In the genomic region with DNA sequence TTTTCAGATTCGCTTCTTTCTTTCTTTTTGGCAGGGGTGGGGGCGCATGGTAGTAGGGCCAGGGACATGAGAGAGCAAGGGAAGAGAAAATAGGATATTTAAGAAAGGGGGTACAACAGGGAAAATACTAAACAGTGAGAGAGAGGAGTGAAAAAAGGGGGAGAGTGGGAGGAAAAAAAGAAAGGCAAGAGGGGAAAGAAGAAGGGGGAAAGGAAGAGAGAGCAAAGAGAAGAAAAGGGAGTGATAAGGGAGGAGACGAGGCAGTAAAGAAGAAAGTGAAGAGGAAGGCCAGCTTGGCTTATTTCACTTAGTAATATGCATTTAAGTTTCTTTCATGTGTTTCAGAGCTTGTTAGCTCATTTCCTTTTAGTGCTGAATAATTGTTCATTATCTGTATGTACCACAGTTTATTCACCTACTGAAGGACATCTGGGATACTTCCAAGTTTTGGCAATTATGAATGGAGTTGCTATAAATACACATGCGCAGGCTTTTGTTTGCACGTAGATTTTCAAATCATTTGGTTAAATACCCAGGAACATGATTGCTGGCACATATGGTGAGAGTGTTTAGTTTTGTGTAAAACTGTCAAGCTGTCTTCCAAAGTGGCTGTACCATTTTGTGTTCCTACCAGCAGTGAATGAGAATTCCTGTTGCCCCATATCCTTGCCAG, we compare ENCODE assay signal across 1 cellular context.
TF ChIP-seq lines count a peak whose summit lies in the region.

No MANE protein-coding gene starts in this region.

TF ChIP-seq in SK-N-SH treated with all-trans-retinoic acid at 6 μM for 48 hours, 23 proteins besides CTCF, POLR2A, EP300 and RAD21 (continued from another document):
- TF ChIP-seq ISL1 (CRISPR knock-in tag; IDR thresholded peaks at IDR 0.05): no peak
- no peak for TF ChIP-seq TOX (CRISPR knock-in tag; IDR thresholded peaks at IDR 0.05; ENCODE audit: borderline replicate concordance)
TF ChIP-seq in SK-N-SH treated with all-trans-retinoic acid at 6 μM for 48 hours: peak in this region for 0.
